ENCODE assay signal across 1 cellular context in the genomic region with DNA sequence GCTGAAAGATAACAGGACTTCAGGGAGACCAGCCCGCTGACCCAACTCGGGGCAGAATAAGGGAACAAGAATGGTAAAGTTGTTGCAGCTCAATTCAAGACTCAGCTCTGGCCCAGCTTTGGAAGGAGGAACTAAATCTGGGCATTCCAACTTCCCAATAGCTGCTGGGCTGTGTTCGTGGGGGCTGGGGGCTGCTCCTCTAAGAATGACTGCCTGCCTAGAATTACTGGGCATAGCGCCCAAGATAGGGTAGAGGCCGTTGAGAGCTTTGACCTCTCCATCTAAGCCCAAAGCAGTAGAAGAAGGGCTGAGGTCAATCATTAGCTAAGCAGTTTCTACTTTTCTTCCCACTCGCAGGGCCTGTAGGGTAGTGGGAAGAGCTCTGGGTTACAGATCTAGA.
A peak's percentile ranks its signal among the peaks of the same experiment; 100 is the strongest.
TF ChIP-seq lines count a peak whose summit lies in the region.

No MANE protein-coding gene starts in this region.

TF ChIP-seq in K562, 482 proteins besides CTCF, POLR2A, EP300 and RAD21:
- TF ChIP-seq, protein P1, sequence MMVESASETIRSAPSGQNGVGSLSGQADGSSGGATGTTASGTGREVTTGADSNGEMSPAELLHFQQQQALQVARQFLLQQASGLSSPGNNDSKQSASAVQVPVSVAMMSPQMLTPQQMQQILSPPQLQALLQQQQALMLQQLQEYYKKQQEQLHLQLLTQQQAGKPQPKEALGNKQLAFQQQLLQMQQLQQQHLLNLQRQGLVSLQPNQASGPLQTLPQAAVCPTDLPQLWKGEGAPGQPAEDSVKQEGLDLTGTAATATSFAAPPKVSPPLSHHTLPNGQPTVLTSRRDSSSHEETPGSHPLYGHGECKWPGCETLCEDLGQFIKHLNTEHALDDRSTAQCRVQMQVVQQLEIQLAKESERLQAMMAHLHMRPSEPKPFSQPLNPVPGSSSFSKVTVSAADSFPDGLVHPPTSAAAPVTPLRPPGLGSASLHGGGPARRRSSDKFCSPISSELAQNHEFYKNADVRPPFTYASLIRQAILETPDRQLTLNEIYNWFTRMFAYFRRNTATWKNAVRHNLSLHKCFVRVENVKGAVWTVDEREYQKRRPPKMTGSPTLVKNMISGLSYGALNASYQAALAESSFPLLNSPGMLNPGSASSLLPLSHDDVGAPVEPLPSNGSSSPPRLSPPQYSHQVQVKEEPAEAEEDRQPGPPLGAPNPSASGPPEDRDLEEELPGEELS (CRISPR knock-in tag; IDR thresholded peaks at IDR 0.05; ENCODE audit: borderline replicate concordance): no peak
- 0 out of 2 replicates have a peak, but pooled peaks have one; percentile 3 for TF ChIP-seq USF2 (CRISPR knock-in tag; IDR thresholded peaks at IDR 0.05)
- TF ChIP-seq, protein P2, sequence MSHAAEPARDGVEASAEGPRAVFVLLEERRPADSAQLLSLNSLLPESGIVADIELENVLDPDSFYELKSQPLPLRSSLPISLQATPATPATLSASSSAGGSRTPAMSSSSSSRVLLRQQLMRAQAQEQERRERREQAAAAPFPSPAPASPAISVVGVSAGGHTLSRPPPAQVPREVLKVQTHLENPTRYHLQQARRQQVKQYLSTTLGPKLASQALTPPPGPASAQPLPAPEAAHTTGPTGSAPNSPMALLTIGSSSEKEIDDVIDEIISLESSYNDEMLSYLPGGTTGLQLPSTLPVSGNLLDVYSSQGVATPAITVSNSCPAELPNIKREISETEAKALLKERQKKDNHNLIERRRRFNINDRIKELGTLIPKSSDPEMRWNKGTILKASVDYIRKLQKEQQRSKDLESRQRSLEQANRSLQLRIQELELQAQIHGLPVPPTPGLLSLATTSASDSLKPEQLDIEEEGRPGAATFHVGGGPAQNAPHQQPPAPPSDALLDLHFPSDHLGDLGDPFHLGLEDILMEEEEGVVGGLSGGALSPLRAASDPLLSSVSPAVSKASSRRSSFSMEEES (CRISPR knock-in tag; IDR thresholded peaks at IDR 0.05): no peak
TF ChIP-seq in K562: peak in this region for 1.
